ENCODE assay signal across 10 cellular contexts in the genomic region with DNA sequence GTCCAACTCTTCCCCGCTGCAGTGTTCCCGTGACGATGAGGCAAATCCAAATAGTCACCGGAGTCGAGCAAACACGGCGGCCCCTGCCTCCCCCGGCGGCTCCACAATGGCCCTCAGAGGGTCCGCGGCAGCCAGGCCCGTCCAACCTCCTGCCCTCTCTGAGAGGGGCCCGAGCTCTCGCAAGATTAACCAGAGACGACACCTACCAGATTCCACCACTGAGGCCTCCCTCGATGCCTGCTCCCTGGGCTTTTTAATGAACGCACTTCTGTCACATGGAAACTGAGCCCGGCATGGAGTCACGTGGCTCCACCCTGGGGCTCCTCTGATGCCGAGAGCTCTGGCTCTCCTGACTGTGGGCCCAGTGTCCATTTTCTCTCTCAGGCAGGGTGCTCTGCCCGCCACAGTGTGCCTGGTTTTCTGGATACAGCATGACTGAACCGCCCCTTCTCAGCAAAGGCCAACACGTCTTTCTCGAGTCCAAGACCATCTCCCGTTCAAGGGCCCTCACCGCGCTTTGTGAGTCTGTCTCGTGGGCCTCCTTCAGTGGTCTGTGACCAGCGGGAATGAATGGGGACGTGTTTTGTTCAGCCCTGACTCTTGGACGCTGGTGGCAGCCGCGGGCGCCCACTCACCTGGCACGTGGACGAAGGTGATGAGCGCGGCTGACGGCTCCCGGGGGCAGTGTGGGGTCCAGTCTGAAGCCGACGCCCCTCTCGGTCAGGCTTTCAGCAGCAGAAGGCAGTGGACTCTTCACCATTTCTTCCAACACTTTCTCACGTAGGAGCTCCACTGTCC. TPM values are rescaled to one million over a fixed set of nuclear protein-coding genes. Genes with fewer than 3 reads are reported as not detected.
A peak's percentile ranks its signal among the peaks of the same experiment; 100 is the strongest.
DNase-seq lines count a peak whose midpoint lies in the region; ATAC-seq and TF ChIP-seq lines count a peak whose summit lies in the region.
"Had no signal": no experiment of that assay in that cellular context is flagged by ENCODE, and none has a peak within 500 bp of the region (broad histone marks: within the 10 kb centered on the region; RNA-seq: fewer than 3 reads in every experiment).

No MANE protein-coding gene starts in this region.

- H4K8ac ChIP-seq in IMR-90 (ENCODE audit: low read depth in 2 of 2, low read length in 2 of 2), result no peak overlapping the region

- no peak overlapping the region for H3K14ac ChIP-seq in IMR-90 (replicated peaks; ENCODE audit: low read depth, low read length)

- TF ChIP-seq POLR2A in IMR-90 (IDR thresholded peaks at IDR 0.05; ENCODE audit: low read depth, low read length) (no peak), esophagus muscularis mucosa (IDR thresholded peaks at IDR 0.05; ENCODE audit: low read depth) (no peak)

- no peak overlapping the region for H3K56ac ChIP-seq in IMR-90 (ENCODE audit: extremely low read depth, insufficient read depth, low read length)

- H3K27ac ChIP-seq in IMR-90 (ENCODE audit: insufficient read depth, low read length), result no peak overlapping the region
- H3K27ac ChIP-seq in esophagus muscularis mucosa (replicated peaks in 1 of 4), result peak overlapping the region; percentile 30 to 77 (median 46)
- no peak overlapping the region for H3K27ac ChIP-seq in lower lobe of right lung

- DNase-seq in activated naive CD4-positive, alpha-beta T cell treated with anti-CD3 and anti-CD28 coated beads for 36 hours, result no peak
- no peak for DNase-seq in activated naive CD4-positive, alpha-beta T cell treated with anti-CD3 and anti-CD28 coated beads, Interleukin-2, amount 50 U/mL, for 16 hours
- DNase-seq in IMR-90 (no peak), esophagus muscularis mucosa (ENCODE audit: extremely low spot score) (no peak), AG08395 (ENCODE audit: low spot score) (no peak), lower lobe of right lung (no peak)
- DNase-seq in stimulated activated naive CD4-positive, alpha-beta T cell treated with Interleukin-2 at 50 U/mL for 16 hours (lab: John Stamatoyannopoulos, UW), result no peak

- H4K20me1 ChIP-seq in IMR-90 (ENCODE audit: insufficient read depth, low read length), result no peaks in the 10 kb centered on the region

- no peak overlapping the region for H3K9ac ChIP-seq in IMR-90 (ENCODE audit: low read depth, low read length)

- H2AK5ac ChIP-seq in IMR-90 (ENCODE audit: low read depth, low read length), result no peak overlapping the region

- H3K4me3 Mint-ChIP-seq in activated naive CD4-positive, alpha-beta T cell treated with anti-CD3 and anti-CD28 coated beads for 36 hours, result peak overlapping the region; percentile 11
- H3K4me3 Mint-ChIP-seq in stimulated activated memory B cell treated with anti-CD40 and anti-IgM and Interleukin-4, amounts not matched to agents 10 μg/mL and 1 μg/mL and 100 μg/mL, for 72 hours, result no peak overlapping the region

- no peak overlapping the region for H3K23ac ChIP-seq in IMR-90 (ENCODE audit: low read depth, low read length)

- no peak for TF ChIP-seq EP300 in esophagus muscularis mucosa (IDR thresholded peaks at IDR 0.05)

- ATAC-seq in IMR-90 (ENCODE audit: low read depth) (no peak), lower lobe of right lung (no peak)
- ATAC-seq in stimulated activated memory B cell treated with anti-CD40 and anti-IgM and Interleukin-4, amounts not matched to agents 10 μg/mL and 1 μg/mL and 100 μg/mL, for 72 hours, result no peak

- no peak overlapping the region for H4K91ac ChIP-seq in IMR-90 (ENCODE audit: insufficient read depth, low read depth, low read length)

- H3K9me3 ChIP-seq in IMR-90 (ENCODE audit: control insufficient read depth, insufficient read depth, low read length), result no peaks in the 10 kb centered on the region
- no peaks in the 10 kb centered on the region for H3K9me3 ChIP-seq in esophagus muscularis mucosa
- no peaks in the 10 kb centered on the region for H3K9me3 ChIP-seq in lower lobe of right lung
- H3K9me3 ChIP-seq: ascending aorta had no signal

- no peaks in the 10 kb centered on the region for H3K9me3 Mint-ChIP-seq in activated naive CD4-positive, alpha-beta T cell treated with anti-CD3 and anti-CD28 coated beads for 36 hours
- H3K9me3 Mint-ChIP-seq in stimulated activated memory B cell treated with anti-CD40 and anti-IgM and Interleukin-4, amounts not matched to agents 10 μg/mL and 1 μg/mL and 100 μg/mL, for 72 hours, result no peaks in the 10 kb centered on the region
- H3K9me3 Mint-ChIP-seq: T-cell had no signal

- peaks cover 6% of the 10 kb centered on the region for H3K27me3 Mint-ChIP-seq in activated naive CD4-positive, alpha-beta T cell treated with anti-CD3 and anti-CD28 coated beads for 36 hours (ENCODE audit: low read depth)
- no peaks in the 10 kb centered on the region for H3K27me3 Mint-ChIP-seq in stimulated activated memory B cell treated with anti-CD40 and anti-IgM and Interleukin-4, amounts not matched to agents 10 μg/mL and 1 μg/mL and 100 μg/mL, for 72 hours
- H3K27me3 Mint-ChIP-seq: T-cell had no signal

- H3K27me3 ChIP-seq in IMR-90 (ENCODE audit: control insufficient read depth, insufficient read depth, low read length), result no peaks in the 10 kb centered on the region
- no peaks in the 10 kb centered on the region for H3K27me3 ChIP-seq in esophagus muscularis mucosa
- H3K27me3 ChIP-seq in lower lobe of right lung (ENCODE audit: low read depth), result no peaks in the 10 kb centered on the region
- H3K27me3 ChIP-seq: ascending aorta had no signal

- no TSS peak for BruUV-seq in IMR-90 (replicated peaks; lab: Mats Ljungman, UMichigan)

- in situ Hi-C loops in IMR-90 (cut with MboI; ENCODE audit: low sequenced_read_pairs), result no loop called here

- H2BK120ac ChIP-seq in IMR-90 (ENCODE audit: low read depth, low read length), result no peak overlapping the region

- intact Hi-C loops in activated naive CD4-positive, alpha-beta T cell treated with anti-CD3 and anti-CD28 coated beads for 36 hours (cut with micrococcal nuclease), result loop anchor here (5.0 kb wide), 2 partner anchors 161 to 206 kb away; a partner anchor contains a TSS
- intact Hi-C loops in IMR-90 (cut with micrococcal nuclease), result no loop called here
- intact Hi-C loops in esophagus muscularis mucosa (cut with DNase I), result no loop called here
- intact Hi-C loops in lower lobe of right lung (cut with DNase I), result no loop called here

- no peak overlapping the region for H3K18ac ChIP-seq in IMR-90 (ENCODE audit: low read depth, low read length)

- H3K36me3 Mint-ChIP-seq in activated naive CD4-positive, alpha-beta T cell treated with anti-CD3 and anti-CD28 coated beads for 36 hours (ENCODE audit: low read depth), result no peaks in the 10 kb centered on the region
- peaks cover 55% of the 10 kb centered on the region for H3K36me3 Mint-ChIP-seq in stimulated activated memory B cell treated with anti-CD40 and anti-IgM and Interleukin-4, amounts not matched to agents 10 μg/mL and 1 μg/mL and 100 μg/mL, for 72 hours

- H3K4me3 ChIP-seq in IMR-90 (ENCODE audit: insufficient read depth, low read depth, low read length) (no peak overlapping the region), esophagus muscularis mucosa (peak overlapping the region in 3 of 4 donors; percentile 11 to 13 (median 12)), lower lobe of right lung (no peak overlapping the region)

- H4K5ac ChIP-seq in IMR-90 (ENCODE audit: low read depth, low read length), result no peak overlapping the region

- TF ChIP-seq CTCF in IMR-90 (conservative IDR thresholded peaks at IDR 0.05; ENCODE audit: low read depth, low read length), result no peak
- no peak for TF ChIP-seq CTCF in esophagus muscularis mucosa (IDR thresholded peaks at IDR 0.05)
- no peak for TF ChIP-seq CTCF in lower lobe of right lung (IDR thresholded peaks at IDR 0.05)

- 73% methylated on average over 30 of the region's 44 CpGs; no CpG with 5 or more reads in 1 of the 2 experiments for WGBS in IMR-90 (ENCODE audit: extremely low coverage in 2 of 2, insufficient read length in 1 of 2), 2 experiments
- 48% methylated on average over 14 of the region's 44 CpGs for whole genome bisulfite sequencing in esophagus muscularis mucosa

- peaks cover 65% of the 10 kb centered on the region for H3K4me1 Mint-ChIP-seq in activated naive CD4-positive, alpha-beta T cell treated with anti-CD3 and anti-CD28 coated beads for 36 hours (ENCODE audit: low read depth)
- peaks cover 66% of the 10 kb centered on the region for H3K4me1 Mint-ChIP-seq in stimulated activated memory B cell treated with anti-CD40 and anti-IgM and Interleukin-4, amounts not matched to agents 10 μg/mL and 1 μg/mL and 100 μg/mL, for 72 hours

- no peak overlapping the region for H2BK15ac ChIP-seq in IMR-90 (ENCODE audit: low read depth, low read length)

- POLR2A ChIA-PET in IMR-90 (lab: Charles Lee; ENCODE audit: unreplicated experiment), result no interaction called here

- no peak overlapping the region for H2BK5ac ChIP-seq in IMR-90 (ENCODE audit: low read depth, low read length, poor library complexity, severe bottlenecking)

- H2BK20ac ChIP-seq in IMR-90 (ENCODE audit: low read depth, low read length), result no peak overlapping the region

- H3K4ac ChIP-seq in IMR-90 (ENCODE audit: low read depth, low read length), result no peak overlapping the region

- H2AFZ ChIP-seq in IMR-90 (replicated peaks; ENCODE audit: low read length, poor library complexity), result no peak overlapping the region

- peaks cover 11% of the 10 kb centered on the region; the same call in 1 of the 2 replicates for H3K4me1 ChIP-seq in IMR-90 (ENCODE audit: control insufficient read depth, insufficient read depth, low read length)
- peaks cover 26 to 31% (median 28%) of the 10 kb centered on the region in 4 donors for H3K4me1 ChIP-seq in esophagus muscularis mucosa
- H3K4me1 ChIP-seq in lower lobe of right lung, result peaks cover 44% of the 10 kb centered on the region

- dilution Hi-C loops in IMR-90 (cut with HindIII; ENCODE audit: low sequenced_read_pairs, unreplicated experiment), result no loop called here

- H3K27ac Mint-ChIP-seq in activated naive CD4-positive, alpha-beta T cell treated with anti-CD3 and anti-CD28 coated beads for 36 hours, result no peak overlapping the region
- H3K27ac Mint-ChIP-seq in stimulated activated memory B cell treated with anti-CD40 and anti-IgM and Interleukin-4, amounts not matched to agents 10 μg/mL and 1 μg/mL and 100 μg/mL, for 72 hours, result peak overlapping the region; percentile 88

- H3K4me2 ChIP-seq in IMR-90 (ENCODE audit: low read depth, low read length), result no peak overlapping the region

- CTCF ChIA-PET in activated naive CD4-positive, alpha-beta T cell treated with anti-CD3 and anti-CD28 coated beads for 36 hours (lab: Charles Lee), result interaction anchor here (0.6 to 4.3 kb wide), 15 partner anchors 8 to 1183 kb away, joined by 3 to 42 read pairs (median 3); no protein-coding TSS in a partner anchor
- CTCF ChIA-PET in IMR-90 (lab: Yijun Ruan, JAX), result interaction anchor here (0.6 to 1.1 kb wide), 2 partner anchors 52 to 103 kb away, joined by 5 read pairs; no protein-coding TSS in a partner anchor

- H3K9me1 ChIP-seq in IMR-90 (ENCODE audit: insufficient read depth, low read length), result peaks cover 18% of the 10 kb centered on the region

- H2AK9ac ChIP-seq in IMR-90 (replicated peaks; ENCODE audit: low read depth, low read length, poor library complexity), result peak overlapping the region; percentile 51

- H3K36me3 ChIP-seq in IMR-90 (ENCODE audit: control insufficient read depth, insufficient read depth, low read length) (peaks cover 26% of the 10 kb centered on the region), esophagus muscularis mucosa (peaks cover 0 to 35% (median 19%) of the 10 kb centered on the region in 4 donors), lower lobe of right lung (peaks cover 14% of the 10 kb centered on the region)

- H3K79me1 ChIP-seq in IMR-90 (ENCODE audit: low read depth in 1 of 2, low read length in 2 of 2), result peaks cover 3 to 26% of the 10 kb centered on the region in 2 experiments

- no peak for TF ChIP-seq RAD21 in IMR-90 (IDR thresholded peaks at IDR 0.05; ENCODE audit: low read length)

RNA-seq across cellular contexts. Expression of a gene that starts 30.1 kb away (rescaled TPM):
- under 1 TPM; 0.36 to 0.47 TPM for total RNA-seq in activated naive CD4-positive, alpha-beta T cell treated with anti-CD3 and anti-CD28 coated beads for 36 hours
- total RNA-seq in IMR-90 (2012; rRNA removed) (0.54 and 0.83 TPM in 2 replicates), esophagus muscularis mucosa (1 to 10 TPM in 1 of 4 donors, under 1 TPM in 3; under 0.01 to 1.2 (median 0.53) TPM), lower lobe of right lung (0.47 TPM)
- 1.6 and 2.7 TPM in 2 replicates for polyA plus RNA-seq in IMR-90 (2012; rRNA removed)
- polyA plus RNA-seq in IMR-90 (2012; cell fraction: cytosol; rRNA removed), result 0.93 and 1.5 TPM in 2 replicates
- polyA plus RNA-seq in IMR-90 (2012; cell fraction: nucleus; rRNA removed; ENCODE audit: low replicate concordance), result 1.8 and 3.4 TPM in 2 replicates
- total RNA-seq: ascending aorta had no signal

Comparison
In these comparisons a context has a peak if more than half of its experiments do, and no peak if none do; other contexts are left out.
1. H3K27ac ChIP-seq: peak in esophagus muscularis mucosa (4 of 4); none in IMR-90 (single experiment) and lower lobe of right lung (single experiment).
2. H3K4me3 ChIP-seq: peak in esophagus muscularis mucosa (3 of 4); none in IMR-90 (single experiment) and lower lobe of right lung (single experiment).